ENCODE assay signal across 23 cellular contexts in the genomic region with DNA sequence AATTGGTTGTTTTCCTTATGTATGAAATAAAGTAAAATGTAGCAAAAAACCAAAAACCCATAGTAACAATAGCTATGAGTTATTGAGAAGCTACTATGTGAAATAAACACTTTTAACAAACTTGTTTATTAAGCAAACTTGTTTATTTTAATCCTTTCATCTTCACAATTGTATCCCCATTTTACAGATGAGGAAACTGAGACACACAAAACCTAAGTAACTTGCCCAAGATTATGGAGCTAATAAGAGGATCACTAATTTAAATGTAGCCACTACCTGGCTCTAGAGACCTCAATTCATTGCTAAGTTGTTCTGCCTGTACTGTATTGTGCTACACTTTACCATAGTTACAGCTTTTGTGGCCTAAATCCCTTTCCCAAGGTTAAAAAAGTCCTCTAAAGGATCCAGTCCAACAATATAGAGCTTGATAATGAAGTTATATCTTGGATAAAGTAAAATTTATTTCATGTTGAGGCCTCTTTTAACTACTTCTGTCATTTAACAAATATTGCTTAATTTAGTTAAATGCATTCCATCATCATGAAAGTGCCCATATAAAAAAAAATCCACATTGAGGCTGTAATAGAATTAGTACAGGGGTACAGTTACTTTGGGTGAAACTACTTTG.
"Had no signal": no experiment of that assay in that cellular context is flagged by ENCODE, and none has a peak within 500 bp of the region (broad histone marks: within the 10 kb centered on the region; RNA-seq: fewer than 3 reads in every experiment).

No MANE protein-coding gene starts in this region.

- H2AFZ ChIP-seq: parathyroid adenoma had no signal

- H3K4me3 ChIP-seq: coronary artery, esophagus muscularis mucosa, mucosa of descending colon, smooth muscle cell, suprapubic skin, transverse colon, upper lobe of right lung, uterus had no signal

- H3K9ac ChIP-seq: parathyroid adenoma had no signal

- FAIRE-seq: endothelial cell of umbilical vein, keratinocyte had no signal

- H3K27ac ChIP-seq: coronary artery, foreskin keratinocyte, parathyroid adenoma, suprapubic skin, transverse colon, upper lobe of right lung, uterus had no signal

- H3K27me3 ChIP-seq: esophagus muscularis mucosa, foreskin keratinocyte, suprapubic skin, transverse colon, upper lobe of right lung, uterus had no signal

- DNase-seq: dermis blood vessel endothelial cell; effector memory CD4-positive, alpha-beta T cell; foreskin keratinocyte; glutamatergic neuron; mucosa of descending colon; naive B cell; stimulated activated CD4-positive, alpha-beta T cell treated with anti-CD3 and anti-CD28 coated beads, Interleukin-12 subunit alpha, Interleukin-12 subunit beta, amount 100 ng/mL, for 4 hours; stimulated activated CD4-positive, alpha-beta T cell treated with anti-CD3 and anti-CD28 coated beads, Interleukin-1b, Interleukin-23, amount 100 ng/mL, for 48 hours; stimulated activated CD4-positive, alpha-beta T cell treated with anti-CD3 and anti-CD28 coated beads, Interleukin-4, amount 100 ng/mL, for 1 hour; stimulated activated CD8-positive, alpha-beta memory T cell treated with anti-CD3 and anti-CD28 coated beads, Interleukin-4, amount 100 ng/mL, for 48 hours; stimulated activated naive CD4-positive, alpha-beta T cell; stimulated activated naive CD8-positive, alpha-beta T cell treated with anti-CD3 and anti-CD28 coated beads, Interleukin-15, amount 100 ng/mL, for 72 hours; transverse colon; upper lobe of right lung; uterus had no signal

- H3K4me1 ChIP-seq: parathyroid adenoma, suprapubic skin, transverse colon, upper lobe of right lung, uterus had no signal

- H3K79me2 ChIP-seq: parathyroid adenoma had no signal

- ATAC-seq: foreskin keratinocyte; mucosa of descending colon; natural killer cell treated with Interleukin-12 subunit alpha and Interleukin-12 subunit beta and Interleukin-15 and Interleukin-18, amount 100 ng/mL, for 72 hours; stimulated activated naive CD8-positive, alpha-beta T cell treated with anti-CD3 and anti-CD28 coated beads, Interleukin-15, amount 100 ng/mL, for 72 hours had no signal

- H3K9me3 ChIP-seq: esophagus muscularis mucosa, mucosa of descending colon, suprapubic skin, transverse colon, upper lobe of right lung, uterus had no signal

- H3K36me3 ChIP-seq: esophagus muscularis mucosa, suprapubic skin, transverse colon, upper lobe of right lung, uterus had no signal

- H3K4me2 ChIP-seq: smooth muscle cell had no signal
